Comparison of ENCODE assay signal across 1 cellular context in the genomic region with DNA sequence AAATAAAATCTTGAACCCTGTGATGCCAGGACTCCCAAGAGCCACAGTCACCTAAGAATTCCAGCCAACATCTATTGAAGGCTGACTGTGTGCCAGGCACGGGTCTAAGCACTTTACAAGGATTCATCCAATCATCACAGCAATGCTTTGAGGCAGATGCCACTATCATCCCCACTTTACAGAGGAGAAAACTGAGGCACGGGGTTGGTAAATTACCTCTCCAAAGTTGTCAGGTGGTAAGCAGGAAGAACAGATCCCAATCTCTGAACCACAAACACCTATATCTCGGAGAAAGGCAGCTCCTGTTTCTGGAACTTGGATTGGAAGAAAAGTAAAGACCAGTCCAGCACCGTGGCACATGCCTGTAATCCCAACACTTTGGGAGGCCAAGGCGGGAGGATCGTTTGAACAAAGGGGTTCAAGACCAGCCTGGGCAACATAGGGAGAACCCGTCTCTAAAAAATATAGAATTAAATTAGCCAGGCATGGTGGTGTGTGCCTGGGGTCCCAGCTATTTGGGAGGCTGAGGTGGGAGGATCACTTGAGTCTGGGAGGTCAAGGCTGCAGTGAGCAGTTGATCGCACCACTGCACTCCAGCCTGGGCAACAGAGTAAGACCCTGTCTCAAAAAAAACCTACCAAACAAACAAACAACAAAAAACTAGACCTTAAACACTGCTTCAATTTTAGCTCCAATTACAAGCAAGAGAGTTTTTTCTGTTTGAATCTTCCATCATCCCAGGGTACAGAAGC.
TF ChIP-seq lines count a peak whose summit lies in the region.

No MANE protein-coding gene starts in this region.

TF ChIP-seq in HCT116, 20 proteins besides CTCF, POLR2A, EP300 and RAD21:
- no peak for TF ChIP-seq MAX (IDR thresholded peaks at IDR 0.05)
- no peak for TF ChIP-seq CBX3 (IDR thresholded peaks at IDR 0.05; ENCODE audit: low read depth)
- no peak for TF ChIP-seq ZNF274 (IDR thresholded peaks at IDR 0.05; ENCODE audit: low read depth, low read length)
- TF ChIP-seq JUND (IDR thresholded peaks at IDR 0.05), result no peak
- no peak for TF ChIP-seq EGR1 (IDR thresholded peaks at IDR 0.05; ENCODE audit: low read depth)
- no peak for TF ChIP-seq SRF (IDR thresholded peaks at IDR 0.05; ENCODE audit: low read depth)
- TF ChIP-seq SIN3A (IDR thresholded peaks at IDR 0.05; ENCODE audit: low read depth), result no peak
- TF ChIP-seq EZH2 (IDR thresholded peaks at IDR 0.05), result no peak
- TF ChIP-seq ATF3 (IDR thresholded peaks at IDR 0.05), result no peak
- no peak for TF ChIP-seq ZFX (IDR thresholded peaks at IDR 0.05)
- TF ChIP-seq EZH2phosphoT487 (IDR thresholded peaks at IDR 0.05; ENCODE audit: borderline replicate concordance), result no peak
- no peak for TF ChIP-seq ELF1 (IDR thresholded peaks at IDR 0.05; ENCODE audit: borderline replicate concordance, low read depth)
- TF ChIP-seq FOSL1 (IDR thresholded peaks at IDR 0.05; ENCODE audit: low read depth), result no peak
- no peak for TF ChIP-seq TCF7L2 (IDR thresholded peaks at IDR 0.05; ENCODE audit: borderline replicate concordance, extremely low read depth, insufficient read depth, insufficient read length)
- TF ChIP-seq ZBTB33 (IDR thresholded peaks at IDR 0.05; ENCODE audit: extremely low read depth, insufficient replicate concordance, low read length), result no peak
TF ChIP-seq in HCT116: peak in this region for 0.
